In genomic region chr3:126540342-126540849, GRCh38 we compare ENCODE assay signal across 9 cellular contexts. TPM values are rescaled to one million over a fixed set of nuclear protein-coding genes. Genes with fewer than 3 reads are reported as not detected.
DNase-seq lines count a peak whose midpoint lies in the region; ATAC-seq and TF ChIP-seq lines count a peak whose summit lies in the region.
"Had no signal": no experiment of that assay in that cellular context is flagged by ENCODE, and none has a peak within 500 bp of the region (broad histone marks: within the 10 kb centered on the region; RNA-seq: fewer than 3 reads in every experiment).

No MANE protein-coding gene starts in this region.

- no peaks in the 10 kb centered on the region for H3K4me1 ChIP-seq in neural progenitor cell
- H3K4me1 ChIP-seq: HAP-1 had no signal

- H3K36me3 Mint-ChIP-seq in neural progenitor cell, result no peaks in the 10 kb centered on the region
- no peaks in the 10 kb centered on the region for H3K36me3 Mint-ChIP-seq in activated T-helper 17 cell treated with anti-CD3 and anti-CD28 coated beads, Interleukin-2, amount 50 U/mL, for 72 hours (ENCODE audit: low read depth)

- H3K9me3 ChIP-seq in neural progenitor cell (ENCODE audit: low read depth), result no peaks in the 10 kb centered on the region
- H3K9me3 ChIP-seq: HAP-1 had no signal

- no peak for ATAC-seq in HG02852 (IDR thresholded peaks at IDR 0.05; ENCODE audit: unreplicated experiment)
- ATAC-seq in GM18873 (IDR thresholded peaks at IDR 0.05; ENCODE audit: low FRiP score, unreplicated experiment), result no peak
- ATAC-seq in activated T-helper 17 cell treated with anti-CD3 and anti-CD28 coated beads, Interleukin-2, amount 50 U/mL, for 72 hours (replicated peaks), result no peak
- no peak for ATAC-seq in HG03439 (IDR thresholded peaks at IDR 0.05; ENCODE audit: unreplicated experiment)

- no peak overlapping the region for H3K4me3 ChIP-seq in neural progenitor cell
- H3K4me3 ChIP-seq: HAP-1 had no signal

- no peak overlapping the region for H2AFZ ChIP-seq in neural progenitor cell (replicated peaks)

- peaks cover 2% of the 10 kb centered on the region for H3K9me3 Mint-ChIP-seq in neural progenitor cell
- H3K9me3 Mint-ChIP-seq in activated T-helper 17 cell treated with anti-CD3 and anti-CD28 coated beads, Interleukin-2, amount 50 U/mL, for 72 hours, result no peaks in the 10 kb centered on the region

- H3K4me3 Mint-ChIP-seq in neural progenitor cell, result no peak overlapping the region
- no peak overlapping the region for H3K4me3 Mint-ChIP-seq in activated T-helper 17 cell treated with anti-CD3 and anti-CD28 coated beads, Interleukin-2, amount 50 U/mL, for 72 hours

- H3K27ac Mint-ChIP-seq in neural progenitor cell, result peak overlapping the region; percentile 43
- H3K27ac Mint-ChIP-seq in activated T-helper 17 cell treated with anti-CD3 and anti-CD28 coated beads, Interleukin-2, amount 50 U/mL, for 72 hours, result no peak overlapping the region

- no peak for TF ChIP-seq CTCF in neural progenitor cell (IDR thresholded peaks at IDR 0.05)

- DNase-seq in Caki2 (ENCODE audit: low read depth) (peak; percentile 68), NCI-H460 (ENCODE audit: extremely low read depth, low read depth) (peak; percentile 27), ecto neural progenitor cell (ENCODE audit: low spot score) (peak; percentile 28), neural progenitor cell (ENCODE audit: low spot score) (no peak)

- peaks cover 3% of the 10 kb centered on the region for H3K27me3 Mint-ChIP-seq in neural progenitor cell (ENCODE audit: insufficient read depth, low read depth)
- H3K27me3 Mint-ChIP-seq in activated T-helper 17 cell treated with anti-CD3 and anti-CD28 coated beads, Interleukin-2, amount 50 U/mL, for 72 hours, result peaks cover 6% of the 10 kb centered on the region

- no peak overlapping the region for H3K27ac ChIP-seq in neural progenitor cell

- H3F3A ChIP-seq in neural progenitor cell (ENCODE audit: low read depth), result no peaks in the 10 kb centered on the region

- H3K27me3 ChIP-seq in neural progenitor cell, result no peaks in the 10 kb centered on the region

- no peaks in the 10 kb centered on the region for H4K20me1 ChIP-seq in neural progenitor cell (ENCODE audit: low read depth)

- no peaks in the 10 kb centered on the region for H3K79me2 ChIP-seq in neural progenitor cell (ENCODE audit: low read depth)

- in situ Hi-C loops in Caki2 (cut with HindIII; ENCODE audit: low pct_unique_long_range_greater_than_20kb, low sequenced_read_pairs), result no loop called here

- no peak overlapping the region for H3K9ac ChIP-seq in neural progenitor cell

- peaks cover 4% of the 10 kb centered on the region for H3K4me1 Mint-ChIP-seq in neural progenitor cell
- no peaks in the 10 kb centered on the region for H3K4me1 Mint-ChIP-seq in activated T-helper 17 cell treated with anti-CD3 and anti-CD28 coated beads, Interleukin-2, amount 50 U/mL, for 72 hours

- H3K36me3 ChIP-seq in neural progenitor cell, result no peaks in the 10 kb centered on the region
- H3K36me3 ChIP-seq: HAP-1 had no signal

- no peak overlapping the region for H3K4me2 ChIP-seq in neural progenitor cell

RNA-seq across cellular contexts. Expression of gene CHST13, which starts 16.4 kb away (rescaled TPM):
- 1.6 TPM in 1 of 2 replicates, not detected in the other for total RNA-seq in Caki2 (2014; rRNA removed; shearing (Covaris generic); ENCODE audit: low replicate concordance)
- total RNA-seq in NCI-H460 (2014; rRNA removed; shearing (Covaris generic)), result not detected in 2 replicates
- polyA plus RNA-seq in NCI-H460 (2014; cell fraction: nucleus; rRNA removed), result not detected in 2 replicates
- total RNA-seq in neural progenitor cell (ENCODE audit: low replicate concordance), result 0.09 and 0.34 TPM in 2 replicates
- not detected for total RNA-seq in activated T-helper 17 cell treated with anti-CD3 and anti-CD28 coated beads, Interleukin-2, amount 50 U/mL, for 72 hours

RNA-seq across cellular contexts. Expression of gene C3orf22, which starts 18.3 kb away (rescaled TPM):
- not detected in 2 replicates for total RNA-seq in Caki2 (2014; rRNA removed; shearing (Covaris generic); ENCODE audit: low replicate concordance)
- not detected in 2 replicates for total RNA-seq in NCI-H460 (2014; rRNA removed; shearing (Covaris generic))
- polyA plus RNA-seq in NCI-H460 (2014; cell fraction: nucleus; rRNA removed), result not detected in 2 replicates
- not detected in 2 replicates for total RNA-seq in neural progenitor cell (ENCODE audit: low replicate concordance)
- not detected for total RNA-seq in activated T-helper 17 cell treated with anti-CD3 and anti-CD28 coated beads, Interleukin-2, amount 50 U/mL, for 72 hours

RNA-seq across cellular contexts. Expression of gene UROC1, which starts 22.8 kb away (rescaled TPM):
- total RNA-seq in Caki2 (2014; rRNA removed; shearing (Covaris generic); ENCODE audit: low replicate concordance), result not detected in 2 replicates
- not detected in 2 replicates for total RNA-seq in NCI-H460 (2014; rRNA removed; shearing (Covaris generic))
- not detected in 2 replicates for polyA plus RNA-seq in NCI-H460 (2014; cell fraction: nucleus; rRNA removed)
- not detected in 2 replicates for total RNA-seq in neural progenitor cell (ENCODE audit: low replicate concordance)
- total RNA-seq in activated T-helper 17 cell treated with anti-CD3 and anti-CD28 coated beads, Interleukin-2, amount 50 U/mL, for 72 hours, result not detected
